ENCODE assay signal across 2 cellular contexts in the genomic region with DNA sequence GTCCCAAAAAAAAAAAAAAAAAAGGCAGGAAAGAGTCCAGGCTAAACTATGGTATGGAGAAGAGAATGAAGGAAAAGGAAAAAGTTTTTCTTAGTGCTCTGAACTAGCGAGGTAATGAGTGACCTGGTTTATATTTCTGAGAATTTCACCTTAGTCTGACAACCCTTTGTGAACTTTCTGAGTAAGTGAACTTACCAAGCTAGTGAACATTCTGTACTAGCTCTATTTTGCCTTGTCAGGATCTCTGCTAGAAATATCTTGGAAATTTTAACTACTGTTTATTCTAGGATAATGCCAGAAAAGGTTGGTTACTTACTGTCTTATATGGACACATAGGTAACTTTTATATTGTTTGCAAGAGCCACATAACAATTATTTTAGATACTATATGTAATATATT.
TF ChIP-seq lines count a peak whose summit lies in the region.

No MANE protein-coding gene starts in this region.

TF ChIP-seq in SK-N-SH, 30 proteins besides CTCF, POLR2A, EP300 and RAD21:
- TF ChIP-seq, protein P1, sequence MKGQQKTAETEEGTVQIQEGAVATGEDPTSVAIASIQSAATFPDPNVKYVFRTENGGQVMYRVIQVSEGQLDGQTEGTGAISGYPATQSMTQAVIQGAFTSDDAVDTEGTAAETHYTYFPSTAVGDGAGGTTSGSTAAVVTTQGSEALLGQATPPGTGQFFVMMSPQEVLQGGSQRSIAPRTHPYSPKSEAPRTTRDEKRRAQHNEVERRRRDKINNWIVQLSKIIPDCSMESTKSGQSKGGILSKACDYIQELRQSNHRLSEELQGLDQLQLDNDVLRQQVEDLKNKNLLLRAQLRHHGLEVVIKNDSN (IDR thresholded peaks at IDR 0.05; ENCODE audit: borderline replicate concordance, low read depth) = no peak
- TF ChIP-seq TEAD4 (IDR thresholded peaks at IDR 0.05; ENCODE audit: borderline replicate concordance, insufficient read depth) (no peak), RXRA (IDR thresholded peaks at IDR 0.05; ENCODE audit: borderline replicate concordance, low read depth) (no peak), EZH2phosphoT487 (IDR thresholded peaks at IDR 0.05; ENCODE audit: borderline replicate concordance, low read depth) (no peak), RFX5 (IDR thresholded peaks at IDR 0.05; ENCODE audit: low read length) (no peak), GABPA (IDR thresholded peaks at IDR 0.05; ENCODE audit: low read depth) (no peak), SIN3A (IDR thresholded peaks at IDR 0.05; ENCODE audit: borderline replicate concordance, low read depth, low read length) (no peak), FOXJ3 (CRISPR knock-in tag; IDR thresholded peaks at IDR 0.05) (no peak), TAF1 (IDR thresholded peaks at IDR 0.05; ENCODE audit: borderline replicate concordance, low read depth, low read length) (no peak), YY1 (IDR thresholded peaks at IDR 0.05; ENCODE audit: low read depth) (no peak), FOSL2 (IDR thresholded peaks at IDR 0.05; ENCODE audit: borderline replicate concordance, low read depth) (no peak), RCOR1 (IDR thresholded peaks at IDR 0.05; ENCODE audit: low read length) (no peak), ELF1 (IDR thresholded peaks at IDR 0.05) (no peak), GATA2 (CRISPR knock-in tag; IDR thresholded peaks at IDR 0.05) (no peak)
- TF ChIP-seq, protein P2, sequence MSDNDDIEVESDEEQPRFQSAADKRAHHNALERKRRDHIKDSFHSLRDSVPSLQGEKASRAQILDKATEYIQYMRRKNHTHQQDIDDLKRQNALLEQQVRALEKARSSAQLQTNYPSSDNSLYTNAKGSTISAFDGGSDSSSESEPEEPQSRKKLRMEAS (IDR thresholded peaks at IDR 0.05; ENCODE audit: low read depth) = no peak

TF ChIP-seq in SK-N-SH treated with all-trans-retinoic acid at 6 μM for 48 hours, 23 proteins besides CTCF, POLR2A, EP300 and RAD21 (continued from another document):
- TF ChIP-seq POU6F1 (CRISPR knock-in tag; IDR thresholded peaks at IDR 0.05; ENCODE audit: borderline replicate concordance, low read depth) (no peak), TSHZ2 (CRISPR knock-in tag; IDR thresholded peaks at IDR 0.05) (no peak), RARB (CRISPR knock-in tag; IDR thresholded peaks at IDR 0.05) (no peak), PPARA (CRISPR knock-in tag; IDR thresholded peaks at IDR 0.05; ENCODE audit: borderline replicate concordance) (no peak), OSR1 (CRISPR knock-in tag; IDR thresholded peaks at IDR 0.05) (no peak), ZNF8 (CRISPR knock-in tag; IDR thresholded peaks at IDR 0.05) (no peak), ZC3H10 (CRISPR knock-in tag; IDR thresholded peaks at IDR 0.05) (no peak), BACH2 (CRISPR knock-in tag; IDR thresholded peaks at IDR 0.05; ENCODE audit: borderline replicate concordance) (no peak), SNAI2 (CRISPR knock-in tag; IDR thresholded peaks at IDR 0.05) (no peak)
- TF ChIP-seq, protein P3, sequence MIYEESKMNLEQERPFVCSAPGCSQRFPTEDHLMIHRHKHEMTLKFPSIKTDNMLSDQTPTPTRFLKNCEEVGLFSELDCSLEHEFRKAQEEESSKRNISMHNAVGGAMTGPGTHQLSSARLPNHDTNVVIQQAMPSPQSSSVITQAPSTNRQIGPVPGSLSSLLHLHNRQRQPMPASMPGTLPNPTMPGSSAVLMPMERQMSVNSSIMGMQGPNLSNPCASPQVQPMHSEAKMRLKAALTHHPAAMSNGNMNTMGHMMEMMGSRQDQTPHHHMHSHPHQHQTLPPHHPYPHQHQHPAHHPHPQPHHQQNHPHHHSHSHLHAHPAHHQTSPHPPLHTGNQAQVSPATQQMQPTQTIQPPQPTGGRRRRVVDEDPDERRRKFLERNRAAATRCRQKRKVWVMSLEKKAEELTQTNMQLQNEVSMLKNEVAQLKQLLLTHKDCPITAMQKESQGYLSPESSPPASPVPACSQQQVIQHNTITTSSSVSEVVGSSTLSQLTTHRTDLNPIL (CRISPR knock-in tag; IDR thresholded peaks at IDR 0.05; ENCODE audit: low read depth) = no peak
- TF ChIP-seq, protein P4, sequence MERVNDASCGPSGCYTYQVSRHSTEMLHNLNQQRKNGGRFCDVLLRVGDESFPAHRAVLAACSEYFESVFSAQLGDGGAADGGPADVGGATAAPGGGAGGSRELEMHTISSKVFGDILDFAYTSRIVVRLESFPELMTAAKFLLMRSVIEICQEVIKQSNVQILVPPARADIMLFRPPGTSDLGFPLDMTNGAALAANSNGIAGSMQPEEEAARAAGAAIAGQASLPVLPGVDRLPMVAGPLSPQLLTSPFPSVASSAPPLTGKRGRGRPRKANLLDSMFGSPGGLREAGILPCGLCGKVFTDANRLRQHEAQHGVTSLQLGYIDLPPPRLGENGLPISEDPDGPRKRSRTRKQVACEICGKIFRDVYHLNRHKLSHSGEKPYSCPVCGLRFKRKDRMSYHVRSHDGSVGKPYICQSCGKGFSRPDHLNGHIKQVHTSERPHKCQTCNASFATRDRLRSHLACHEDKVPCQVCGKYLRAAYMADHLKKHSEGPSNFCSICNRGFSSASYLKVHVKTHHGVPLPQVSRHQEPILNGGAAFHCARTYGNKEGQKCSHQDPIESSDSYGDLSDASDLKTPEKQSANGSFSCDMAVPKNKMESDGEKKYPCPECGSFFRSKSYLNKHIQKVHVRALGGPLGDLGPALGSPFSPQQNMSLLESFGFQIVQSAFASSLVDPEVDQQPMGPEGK (CRISPR knock-in tag; IDR thresholded peaks at IDR 0.05; ENCODE audit: borderline replicate concordance) = no peak
